ENCODE assay signal across 3 cellular contexts in genomic region chr16:27743963-27744362, GRCh38.
"Had no signal": no experiment of that assay in that cellular context is flagged by ENCODE, and none has a peak within 500 bp of the region (broad histone marks: within the 10 kb centered on the region; RNA-seq: fewer than 3 reads in every experiment).

No MANE protein-coding gene starts in this region.

- DNase-seq: GDM1, GF-D8 had no signal

- ATAC-seq: GM12878 had no signal

- H3K4me3 ChIP-seq: GM12878 had no signal
